1 cellular context compared by ENCODE assay signal in genomic region chr1:153533689-153534201, GRCh38.
TF ChIP-seq lines count a peak whose summit lies in the region.

No MANE protein-coding gene starts in this region.

TF ChIP-seq in H1, 55 proteins besides CTCF, POLR2A, EP300 and RAD21:
- TF ChIP-seq EZH2 (IDR thresholded peaks at IDR 0.05; ENCODE audit: low read depth, low read length, severe bottlenecking) (no peak), MAX (IDR thresholded peaks at IDR 0.05) (no peak), JUN (IDR thresholded peaks at IDR 0.05; ENCODE audit: low read depth, low read length) (no peak), GABPA (IDR thresholded peaks at IDR 0.05; ENCODE audit: borderline replicate concordance, insufficient read depth, low read length) (no peak), TAF1 (IDR thresholded peaks at IDR 0.05; ENCODE audit: low read depth, low read length) (no peak), CREB1 (IDR thresholded peaks at IDR 0.05) (no peak), POLR2AphosphoS5 (IDR thresholded peaks at IDR 0.05; ENCODE audit: low read depth, low read length) (no peak), POU5F1 (IDR thresholded peaks at IDR 0.05; ENCODE audit: low read depth, low read length) (no peak), CHD2 (IDR thresholded peaks at IDR 0.05; ENCODE audit: low read length) (no peak), ATF3 (IDR thresholded peaks at IDR 0.05; ENCODE audit: insufficient read depth, low read depth, low read length) (no peak), SAP30 (IDR thresholded peaks at IDR 0.05; ENCODE audit: insufficient read depth, insufficient replicate concordance, low read length) (no peak)
